In the genomic region with DNA sequence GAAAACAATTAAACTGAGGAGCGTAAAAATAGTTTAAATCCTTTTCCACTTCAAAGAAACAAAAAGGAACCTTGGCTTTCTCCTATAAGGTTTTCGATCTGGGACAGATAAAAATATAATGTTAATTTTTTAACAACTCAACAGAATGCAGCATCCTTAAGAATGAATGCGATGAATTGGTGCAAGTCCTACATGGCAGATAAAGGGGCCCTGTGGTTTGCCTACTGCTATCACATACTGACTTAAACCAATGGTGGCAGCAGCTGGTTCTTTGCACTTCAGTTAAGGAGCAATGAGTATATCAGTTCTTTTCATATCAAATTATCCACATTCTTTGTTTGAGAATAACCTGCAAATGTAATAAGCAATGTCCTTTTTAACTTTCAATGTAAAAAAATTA, we compare ENCODE assay signal across 17 cellular contexts. TPM values are rescaled to one million over a fixed set of nuclear protein-coding genes. Genes with fewer than 3 reads are reported as not detected.
DNase-seq lines count a peak whose midpoint lies in the region; ATAC-seq, FAIRE-seq and TF ChIP-seq lines count a peak whose summit lies in the region.
"Had no signal": no experiment of that assay in that cellular context is flagged by ENCODE, and none has a peak within 500 bp of the region (broad histone marks: within the 10 kb centered on the region; RNA-seq: fewer than 3 reads in every experiment).

No MANE protein-coding gene starts in this region.

- FAIRE-seq in astrocyte (lab: Jason Lieb, UNC): no peak
- FAIRE-seq: G401.6, GM12891, H1, HepG2 had no signal

- H3K27me3 ChIP-seq in Loucy (ENCODE audit: insufficient read depth, low read length, poor library complexity, severe bottlenecking) (no peaks in the 10 kb centered on the region), astrocyte (ENCODE audit: insufficient read depth, low read length) (no peaks in the 10 kb centered on the region), mesendoderm (ENCODE audit: insufficient read depth, low read length, poor library complexity) (no peaks in the 10 kb centered on the region), transverse colon (no peaks in the 10 kb centered on the region)

- no peaks in the 10 kb centered on the region for H3K36me3 ChIP-seq in Loucy (ENCODE audit: insufficient read depth, low read length)
- no peaks in the 10 kb centered on the region for H3K36me3 ChIP-seq in astrocyte (ENCODE audit: insufficient read depth, low read length)
- H3K36me3 ChIP-seq in mesendoderm (ENCODE audit: control insufficient read depth, insufficient read depth, low read length): no peaks in the 10 kb centered on the region
- H3K36me3 ChIP-seq in transverse colon: no peaks in the 10 kb centered on the region

- peak; percentile 2 for DNase-seq in ELR (ENCODE audit: low read depth)
- no peak for DNase-seq in astrocyte (ENCODE audit: low read depth)
- peak; percentile 13 for DNase-seq in mesendoderm
- DNase-seq in transverse colon: no peak
- no peak for DNase-seq in GM19240 (ENCODE audit: insufficient read length, low spot score)
- DNase-seq in NK-92 (lab: John Stamatoyannopoulos, UW; ENCODE audit: unreplicated experiment): no peak
- DNase-seq: CD4-positive, CD25-positive, alpha-beta regulatory T cell; Karpas-422; NCI-H1417; NCI-H1930; NCI-H510A treated with DMSO at 0.1 percent for 48 hours had no signal

- H3K4me3 ChIP-seq in Loucy (ENCODE audit: low read length, poor library complexity, severe bottlenecking): no peak overlapping the region
- H3K4me3 ChIP-seq in astrocyte (ENCODE audit: insufficient read depth, low read depth, low read length): no peak overlapping the region
- H3K4me3 ChIP-seq in mesendoderm (ENCODE audit: low read length): no peak overlapping the region
- H3K4me3 ChIP-seq in transverse colon: no peak overlapping the region

- no peak overlapping the region for H3K27ac Mint-ChIP-seq in astrocyte (ENCODE audit: unreplicated experiment)
- H3K27ac Mint-ChIP-seq: CD4-positive, CD25-positive, alpha-beta regulatory T cell had no signal

- TF ChIP-seq CTCF in Loucy (conservative IDR thresholded peaks at IDR 0.05; ENCODE audit: low read length): no peak
- no peak for TF ChIP-seq CTCF in astrocyte (IDR thresholded peaks at IDR 0.05; ENCODE audit: insufficient read depth, low read depth, low read length)
- no peak for TF ChIP-seq CTCF in transverse colon (IDR thresholded peaks at IDR 0.05)

- H3K27ac ChIP-seq in astrocyte (ENCODE audit: low read depth, low read length) (no peak overlapping the region), mesendoderm (ENCODE audit: low read depth, low read length) (no peak overlapping the region), transverse colon (no peak overlapping the region)

- ATAC-seq in GM18868 (IDR thresholded peaks at IDR 0.05; ENCODE audit: unreplicated experiment): no peak
- ATAC-seq: HepG2 had no signal

- H3K23ac ChIP-seq in mesendoderm (ENCODE audit: low read length): no peak overlapping the region

- no peak overlapping the region for H2BK120ac ChIP-seq in mesendoderm (ENCODE audit: low read depth, low read length)

- H4K20me1 ChIP-seq in Loucy (ENCODE audit: insufficient read depth, low read length, poor library complexity, severe bottlenecking) (no peaks in the 10 kb centered on the region), astrocyte (ENCODE audit: insufficient read depth, low read length) (no peaks in the 10 kb centered on the region)

- H3K36me3 Mint-ChIP-seq in astrocyte (ENCODE audit: low read depth, unreplicated experiment): no peaks in the 10 kb centered on the region
- H3K36me3 Mint-ChIP-seq: CD4-positive, CD25-positive, alpha-beta regulatory T cell had no signal

- H3K79me2 ChIP-seq in Loucy (ENCODE audit: insufficient read depth, low read length): no peaks in the 10 kb centered on the region
- no peaks in the 10 kb centered on the region for H3K79me2 ChIP-seq in astrocyte (ENCODE audit: insufficient read depth, low read length)
- no peaks in the 10 kb centered on the region for H3K79me2 ChIP-seq in mesendoderm (ENCODE audit: control insufficient read depth, insufficient read depth, low read length)

- H3K4me3 Mint-ChIP-seq in astrocyte (ENCODE audit: unreplicated experiment): no peak overlapping the region
- H3K4me3 Mint-ChIP-seq: CD4-positive, CD25-positive, alpha-beta regulatory T cell had no signal

- no peak overlapping the region for H2BK5ac ChIP-seq in mesendoderm (ENCODE audit: low read length)

- no CpG with 5 or more reads among the region's 3 CpGs for WGBS in mesendoderm (ENCODE audit: extremely low coverage, insufficient coverage, low lambda C conversion rate)
- 85 to 96% methylated on average over 3 of the region's 3 CpGs for WGBS in transverse colon (ENCODE audit: low coverage in 1 of 2), 2 donors

- H3K4me1 ChIP-seq in Loucy (ENCODE audit: insufficient read depth, low read length, poor library complexity, severe bottlenecking) (no peaks in the 10 kb centered on the region), astrocyte (ENCODE audit: insufficient read depth, low read length) (peaks cover 11% of the 10 kb centered on the region), mesendoderm (ENCODE audit: control insufficient read depth, low read depth, low read length) (no peaks in the 10 kb centered on the region), transverse colon (no peaks in the 10 kb centered on the region)

- H2AK5ac ChIP-seq in mesendoderm (ENCODE audit: low read length): no peak overlapping the region

- no peak for TF ChIP-seq EP300 in transverse colon (IDR thresholded peaks at IDR 0.05; ENCODE audit: low read depth)

- no peaks in the 10 kb centered on the region for H3K9me3 Mint-ChIP-seq in astrocyte (ENCODE audit: unreplicated experiment)

- H3K9ac ChIP-seq in Loucy (ENCODE audit: low read depth, low read length, poor library complexity, severe bottlenecking) (no peak overlapping the region), astrocyte (ENCODE audit: low read length) (no peak overlapping the region), mesendoderm (ENCODE audit: low read length) (no peak overlapping the region)

- no peak overlapping the region for H3K56ac ChIP-seq in mesendoderm (ENCODE audit: low read length)

- H2AFZ ChIP-seq in Loucy (ENCODE audit: low read length) (0 out of 2 replicates have a peak overlapping the region, but pooled peaks have one; percentile 20), astrocyte (ENCODE audit: low read depth, low read length) (no peak overlapping the region)

- H3K27me3 Mint-ChIP-seq in astrocyte (ENCODE audit: low read depth, unreplicated experiment): no peaks in the 10 kb centered on the region
- H3K27me3 Mint-ChIP-seq: CD4-positive, CD25-positive, alpha-beta regulatory T cell had no signal

- H3K9me2 ChIP-seq in Loucy (replicated peaks; ENCODE audit: low read depth, low read length): no peaks in the 10 kb centered on the region

- H3K79me1 ChIP-seq in mesendoderm (ENCODE audit: low read length): no peaks in the 10 kb centered on the region

- H3K9me3 ChIP-seq in Loucy (ENCODE audit: insufficient read depth, low read depth, low read length) (no peaks in the 10 kb centered on the region), astrocyte (ENCODE audit: insufficient read depth, low read depth, low read length) (no peaks in the 10 kb centered on the region), transverse colon (no peaks in the 10 kb centered on the region)

- no peak overlapping the region for H2BK15ac ChIP-seq in mesendoderm (replicated peaks; ENCODE audit: low read depth)

- no peak overlapping the region for H3K18ac ChIP-seq in mesendoderm (ENCODE audit: low read length)

- in situ Hi-C loops in transverse colon (cut with MboI; ENCODE audit: low pct_ligation_motif_present in 1 of 4, low pct_unique_long_range_greater_than_20kb in 1 of 4, low sequenced_read_pairs in 3 of 4): no loop called here

- peaks cover 26% of the 10 kb centered on the region for H3K4me1 Mint-ChIP-seq in astrocyte (ENCODE audit: low read depth, unreplicated experiment)
- H3K4me1 Mint-ChIP-seq: CD4-positive, CD25-positive, alpha-beta regulatory T cell had no signal

- intact Hi-C loops in transverse colon (cut with DNase I; ENCODE audit: low total_unique reads): no loop called here

- H4K5ac ChIP-seq in mesendoderm (ENCODE audit: low read length): no peak overlapping the region

- no peak for TF ChIP-seq POLR2A in transverse colon (IDR thresholded peaks at IDR 0.05)

- H4K8ac ChIP-seq in mesendoderm (ENCODE audit: low read depth, low read length): no peak overlapping the region

- H3K4me2 ChIP-seq in Loucy (ENCODE audit: low read depth, low read length, poor library complexity, severe bottlenecking): no peak overlapping the region
- peak overlapping the region; percentile 12 for H3K4me2 ChIP-seq in astrocyte (ENCODE audit: low read length)
- H3K4me2 ChIP-seq in mesendoderm (ENCODE audit: low read length): no peak overlapping the region

- peak overlapping the region; percentile 36 for H3K4ac ChIP-seq in mesendoderm (ENCODE audit: low read depth, low read length)

- no peaks in the 10 kb centered on the region for H3F3A ChIP-seq in Loucy (ENCODE audit: low read depth)

RNA-seq across cellular contexts. Expression of a gene that starts 12.4 kb away (rescaled TPM):
- total RNA-seq in astrocyte: 0.26 and 0.73 TPM in 2 replicates
- polyA plus RNA-seq in mesendoderm (2013, experiment 1 of 2): 0.04 TPM
- 0.03 TPM for polyA plus RNA-seq in mesendoderm (2013, experiment 2 of 2)
- total RNA-seq in transverse colon: under 1 TPM in 1 of 4 donors, not detected in 3; 0.41 TPM
- total RNA-seq: CD4-positive, CD25-positive, alpha-beta regulatory T cell; H1; HepG2 had no signal
- polyA plus RNA-seq: CD4-positive, CD25-positive, alpha-beta regulatory T cell had no signal

Comparison
In these comparisons a context has a peak if more than half of its experiments do, and no peak if none do; other contexts are left out.
1. DNase-seq: peak in ELR (single experiment) and mesendoderm (single experiment); none in astrocyte (single experiment), transverse colon (single experiment), GM19240 (single experiment) and NK-92 (single experiment).